In genomic region chr16:1315081-1316032, GRCh38 we compare ENCODE assay signal across 1 cellular context.
TF ChIP-seq lines count a peak whose summit lies in the region.

No MANE protein-coding gene starts in this region.

TF ChIP-seq in HepG2, 621 proteins besides CTCF, POLR2A, EP300 and RAD21:
- TF ChIP-seq KLF11 (CRISPR knock-in tag; IDR thresholded peaks at IDR 0.05) (no peak), PRMT3 (CRISPR knock-in tag; IDR thresholded peaks at IDR 0.05; ENCODE audit: borderline replicate concordance, low read depth) (no peak), RBFOX2 (IDR thresholded peaks at IDR 0.05; ENCODE audit: low read depth, low read length) (peak; percentile 58)
